ENCODE assay signal across 8 cellular contexts in the genomic region with DNA sequence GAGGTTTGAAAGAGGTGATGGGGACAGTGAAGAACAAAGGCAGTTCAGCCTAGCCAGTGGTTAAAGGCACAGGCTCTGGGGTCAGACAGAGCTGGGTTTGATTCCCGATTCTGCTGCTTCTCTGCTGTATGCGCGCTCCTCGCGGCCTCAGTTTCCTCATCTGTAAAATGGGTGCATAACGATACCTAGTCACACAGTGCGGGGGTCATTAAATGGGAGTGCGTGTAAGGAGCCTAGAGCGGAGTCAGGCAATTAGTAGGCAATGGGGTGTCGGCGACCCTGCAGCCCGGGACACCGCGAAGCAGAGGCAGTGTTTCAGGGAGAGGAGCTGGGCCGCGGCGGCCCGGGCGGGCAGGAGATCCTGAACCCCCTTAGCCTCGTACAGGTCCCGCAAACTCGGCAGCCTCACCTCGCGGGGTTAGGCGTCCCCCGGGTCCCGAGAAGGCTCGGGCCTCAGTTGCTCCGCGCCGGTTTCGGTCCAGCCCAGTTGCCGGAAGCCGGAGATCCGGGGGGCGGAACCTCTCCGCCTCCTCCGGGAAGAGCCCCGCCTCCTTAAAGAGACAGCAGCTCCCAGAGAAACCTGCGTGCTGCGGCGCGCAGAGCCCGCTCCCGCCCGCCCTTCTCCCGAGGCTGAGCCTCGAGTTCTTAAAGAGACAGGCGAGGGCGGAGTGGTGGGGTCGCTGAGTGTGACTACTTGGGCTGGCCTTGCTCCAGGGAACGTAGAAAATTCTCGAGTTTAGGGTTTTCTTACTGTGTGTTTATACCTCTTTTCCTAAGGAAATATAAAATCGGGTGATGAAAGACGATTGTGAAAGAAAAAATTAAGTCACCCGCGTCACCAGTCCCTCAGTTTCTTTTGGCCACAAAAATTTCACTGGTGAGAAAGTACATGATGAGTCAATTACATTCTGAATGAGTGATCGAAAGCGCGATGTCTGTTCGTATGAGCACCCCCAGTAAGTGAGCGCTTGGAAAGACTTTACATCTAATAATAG. TPM values are rescaled to one million over a fixed set of nuclear protein-coding genes. Genes with fewer than 3 reads are reported as not detected.
A peak's percentile ranks its signal among the peaks of the same experiment; 100 is the strongest.
DNase-seq lines count a peak whose midpoint lies in the region; ATAC-seq lines count a peak whose summit lies in the region.

A gene (minus strand): TSS at position 494 of the 995 bp plus-strand sequence. CDS start 860 bp downstream, outside the sequence.

- H3K27ac Mint-ChIP-seq in dendritic cell treated with granulocyte-macrophage colony-stimulating factor and Interleukin-4, amounts not matched to agents 40 ng/mL and 50 ng/mL, for 4 days, result peak within 1 kb of the TSS; percentile 96

- intact Hi-C loops in dendritic cell treated with granulocyte-macrophage colony-stimulating factor and Interleukin-4, amounts not matched to agents 40 ng/mL and 50 ng/mL, for 4 days (cut with micrococcal nuclease), result loop anchor here (1.0 to 2.0 kb wide), 2 partner anchors 51 to 57 kb away; a partner anchor contains a TSS

- peak within 1 kb of the TSS; percentile 63 to 90 (median 84); a peak in 21 of 22 replicates for H3K27ac ChIP-seq in BLaER1 treated with 17β-estradiol and CSF1 and Interleukin-3, amounts not matched to agents 10 nM and 100 nM

- peak within 1 kb of the TSS; percentile 99 for H3K4me3 Mint-ChIP-seq in dendritic cell treated with granulocyte-macrophage colony-stimulating factor and Interleukin-4, amounts not matched to agents 40 ng/mL and 50 ng/mL, for 4 days

- peak; percentile 78 for ATAC-seq in HG03457 (IDR thresholded peaks at IDR 0.05; ENCODE audit: unreplicated experiment)
- ATAC-seq in left lobe of liver, result peak; percentile 92

- no peaks in the 10 kb centered on the region for H3K27me3 Mint-ChIP-seq in dendritic cell treated with granulocyte-macrophage colony-stimulating factor and Interleukin-4, amounts not matched to agents 40 ng/mL and 50 ng/mL, for 4 days

- DNase-seq in GM19240 (ENCODE audit: insufficient read length, low spot score) (peak; percentile 72), NCI-H524 treated with DMSO at 0.1 percent for 48 hours (lab: John Stamatoyannopoulos, UW) (peak; percentile 12), left lobe of liver (ENCODE audit: low spot score) (peak; percentile 93)
- peak; percentile 64 to 78 for DNase-seq in activated CD4-positive, alpha-beta T cell treated with anti-CD3 and anti-CD28 coated beads, Interleukin-2, amount 50 U/mL, for 24 hours (ENCODE audit: low read depth in 1 of 2, low spot score in 1 of 2)
- peak; percentile 86 to 88 for DNase-seq in stimulated activated CD4-positive, alpha-beta T cell treated with anti-CD3 and anti-CD28 coated beads, Interleukin-2, amount 100 ng/mL, for 24 hours

- peaks cover 38 to 62% (median 45%) of the 10 kb centered on the region in 10 experiments for H3K4me1 ChIP-seq in BLaER1 treated with 17β-estradiol and CSF1 and Interleukin-3, amounts not matched to agents 10 nM and 100 nM

- H3K27me3 ChIP-seq in BLaER1 treated with 17β-estradiol and CSF1 and Interleukin-3, amounts not matched to agents 10 nM and 100 nM, result no peaks in the 10 kb centered on the region

- H3K4me2 ChIP-seq in BLaER1 treated with 17β-estradiol and CSF1 and Interleukin-3, amounts not matched to agents 10 nM and 100 nM, result peak within 1 kb of the TSS; percentile 71 to 96 (median 84)

- H3K36me3 Mint-ChIP-seq in dendritic cell treated with granulocyte-macrophage colony-stimulating factor and Interleukin-4, amounts not matched to agents 40 ng/mL and 50 ng/mL, for 4 days (ENCODE audit: low read depth), result peaks cover 46% of the 10 kb centered on the region

- H3K4me1 Mint-ChIP-seq in dendritic cell treated with granulocyte-macrophage colony-stimulating factor and Interleukin-4, amounts not matched to agents 40 ng/mL and 50 ng/mL, for 4 days (ENCODE audit: low read depth), result peaks cover 70% of the 10 kb centered on the region

- no peaks in the 10 kb centered on the region for H3K9me3 Mint-ChIP-seq in dendritic cell treated with granulocyte-macrophage colony-stimulating factor and Interleukin-4, amounts not matched to agents 40 ng/mL and 50 ng/mL, for 4 days

- H3K4me3 ChIP-seq in BLaER1 treated with 17β-estradiol and CSF1 and Interleukin-3, amounts not matched to agents 10 nM and 100 nM, result peak within 1 kb of the TSS; percentile 79 to 94 (median 88)

- peaks cover 0 to 2% (median 0%) of the 10 kb centered on the region in 11 experiments; a peak in 1 of 22 replicates for H4K20me1 ChIP-seq in BLaER1 treated with 17β-estradiol and CSF1 and Interleukin-3, amounts not matched to agents 10 nM and 100 nM

- H3K36me3 ChIP-seq in BLaER1 treated with 17β-estradiol and CSF1 and Interleukin-3, amounts not matched to agents 10 nM and 100 nM, result peaks cover 2 to 38% (median 8%) of the 10 kb centered on the region in 11 experiments; a peak in 12 of 22 replicates

- H3K9ac ChIP-seq in BLaER1 treated with 17β-estradiol and CSF1 and Interleukin-3, amounts not matched to agents 10 nM and 100 nM, result peak within 1 kb of the TSS; percentile 79 to 89 (median 86)

- H3K9me3 ChIP-seq in BLaER1 treated with 17β-estradiol and CSF1 and Interleukin-3, amounts not matched to agents 10 nM and 100 nM (replicated peaks in 1 of 11), result no peaks in the 10 kb centered on the region

RNA-seq across cellular contexts. Expression of the gene that starts here (rescaled TPM):
- total RNA-seq in left lobe of liver, result 18.3 TPM

Comparison
In these comparisons a context has a peak if more than half of its experiments do, and no peak if none do; other contexts are left out.
1. Peak in every context shown above with its lines: DNase-seq, ATAC-seq, H3K4me3 ChIP-seq and H3K27ac ChIP-seq.
2. DNase-seq: peak in every context shown above with its lines; median percentile 93 in left lobe of liver; 87 in stimulated activated CD4-positive, alpha-beta T cell treated with anti-CD3 and anti-CD28 coated beads, Interleukin-2, amount 100 ng/mL, for 24 hours; 72 in GM19240; 71 in activated CD4-positive, alpha-beta T cell treated with anti-CD3 and anti-CD28 coated beads, Interleukin-2, amount 50 U/mL, for 24 hours; 12 in NCI-H524 treated with DMSO at 0.1 percent for 48 hours.